In the genomic region with DNA sequence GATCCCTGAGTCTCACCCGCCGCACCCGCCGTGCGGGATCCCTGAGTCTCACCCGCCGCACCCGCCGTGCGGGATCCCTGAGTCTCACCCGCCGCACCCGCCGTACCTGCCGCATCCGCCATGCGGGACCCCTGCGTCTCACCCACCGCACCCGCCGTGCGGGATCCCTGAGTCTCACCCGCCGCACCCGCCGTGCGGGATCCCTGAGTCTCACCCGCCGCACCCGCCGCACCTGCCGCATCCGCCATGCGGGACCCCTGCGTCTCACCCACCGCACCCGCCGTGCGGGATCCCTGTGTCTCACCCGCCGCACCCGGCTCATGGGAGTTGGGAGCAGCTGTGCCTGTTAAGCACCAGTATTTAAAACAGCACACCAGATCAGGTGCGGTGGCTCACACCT, we compare ENCODE assay signal across 1 cellular context. TPM values are rescaled to one million over a fixed set of nuclear protein-coding genes. Genes with fewer than 3 reads are reported as not detected.
"Had no signal": no experiment of that assay in that cellular context is flagged by ENCODE, and none has a peak within 500 bp of the region (broad histone marks: within the 10 kb centered on the region; RNA-seq: fewer than 3 reads in every experiment).

No MANE protein-coding gene starts in this region.

RNA-seq across cellular contexts. Expression of gene NKD2, which starts 52.7 kb away (rescaled TPM):
- total RNA-seq: T-helper 17 cell had no signal
